ENCODE assay signal across 31 cellular contexts in the genomic region with DNA sequence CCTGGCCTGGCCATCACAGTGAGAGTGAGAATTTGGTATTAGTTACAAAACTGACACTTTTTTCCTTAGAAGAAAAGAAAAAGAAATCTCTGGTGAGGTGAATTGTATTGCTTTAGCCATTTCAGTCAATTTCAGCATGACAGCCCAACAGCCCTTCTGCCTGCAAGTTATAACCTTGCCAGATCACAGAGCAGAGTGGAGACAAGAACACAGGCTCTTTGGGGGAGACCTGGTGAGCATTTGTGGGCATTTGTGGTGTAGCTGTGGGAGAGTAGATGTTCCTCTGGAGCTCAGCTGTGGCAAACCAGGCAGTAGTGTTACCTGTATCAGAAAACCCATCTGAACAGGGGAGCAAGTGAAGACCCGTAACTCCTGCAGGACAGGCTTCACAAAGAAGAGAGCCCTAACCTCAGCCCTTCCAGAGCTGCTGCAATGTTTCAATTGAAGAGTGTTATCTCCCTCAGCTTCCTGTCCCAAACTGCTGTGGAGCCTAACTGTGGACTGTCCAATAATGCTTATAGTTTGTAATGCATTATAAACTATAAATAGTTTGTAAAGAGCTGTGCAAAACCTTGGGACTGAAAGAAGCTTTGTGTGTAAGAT. TPM values are rescaled to one million over a fixed set of nuclear protein-coding genes. Genes with fewer than 3 reads are reported as not detected.
"Had no signal": no experiment of that assay in that cellular context is flagged by ENCODE, and none has a peak within 500 bp of the region (broad histone marks: within the 10 kb centered on the region; RNA-seq: fewer than 3 reads in every experiment).

No MANE protein-coding gene starts in this region.

- H3K4me1 Mint-ChIP-seq: activated naive CD4-positive, alpha-beta T cell treated with anti-CD3 and anti-CD28 coated beads, Interleukin-2, amount 50 U/mL, for 24 hours; central memory CD8-positive, alpha-beta T cell had no signal

- H3K27ac Mint-ChIP-seq: activated CD4-positive, alpha-beta T cell treated with anti-CD3 and anti-CD28 coated beads, Interleukin-2, amount 10 ng/mL, durations not matched to agents 24 days and 14 days; activated CD8-positive, alpha-beta T cell treated with anti-CD3 and anti-CD28 coated beads, Interleukin-2, amount 10 ng/mL, durations not matched to agents 7 days and 5 days; activated naive CD8-positive, alpha-beta T cell treated with anti-CD3 and anti-CD28 coated beads, Interleukin-2, amount 10 ng/mL, durations not matched to agents 7 days and 5 days; activated T-cell treated with anti-CD3 and anti-CD28 coated beads, Interleukin-2, amount 50 U/mL, for 24 hours; activated T-helper 2 cell treated with anti-CD3 and anti-CD28 coated beads, Interferon-gamma antibody, Interleukin-2, Interleukin-4, amounts not matched to agents 10 μg/mL and 5 μg/mL and 100 μg/mL, durations not matched to agents 14 hours and 24 hours and 36 hours had no signal

- H3K4me3 Mint-ChIP-seq: activated CD4-positive, alpha-beta T cell treated with anti-CD3 and anti-CD28 coated beads, Interleukin-2, amount 10 ng/mL, durations not matched to agents 24 days and 14 days; activated CD8-positive, alpha-beta T cell treated with anti-CD3 and anti-CD28 coated beads, Interleukin-2, amount 10 ng/mL, durations not matched to agents 7 days and 5 days; activated naive CD4-positive, alpha-beta T cell treated with anti-CD3 and anti-CD28 coated beads, Interleukin-2, amount 50 U/mL, for 24 hours; activated naive CD8-positive, alpha-beta T cell treated with anti-CD3 and anti-CD28 coated beads, Interleukin-2, amount 10 ng/mL, durations not matched to agents 7 days and 5 days; activated T-cell treated with anti-CD3 and anti-CD28 coated beads, Interleukin-2, amount 50 U/mL, for 24 hours; central memory CD8-positive, alpha-beta T cell had no signal

- H3K27me3 ChIP-seq: ascending aorta had no signal

- H3K27ac ChIP-seq: ascending aorta, cardiac muscle cell, KMS-11, PC-9, RWPE1 had no signal

- H3K9me3 Mint-ChIP-seq: activated CD4-positive, alpha-beta T cell treated with anti-CD3 and anti-CD28 coated beads, Interleukin-2, amount 10 ng/mL, durations not matched to agents 24 days and 14 days; activated naive CD4-positive, alpha-beta T cell treated with anti-CD3 and anti-CD28 coated beads, Interleukin-2, amount 50 U/mL, for 24 hours; activated naive CD8-positive, alpha-beta T cell treated with anti-CD3 and anti-CD28 coated beads, Interleukin-2, amount 10 ng/mL, durations not matched to agents 7 days and 5 days; activated T-cell treated with anti-CD3 and anti-CD28 coated beads, Interleukin-2, amount 50 U/mL, for 24 hours; activated T-helper 2 cell treated with anti-CD3 and anti-CD28 coated beads, Interferon-gamma antibody, Interleukin-2, Interleukin-4, amounts not matched to agents 10 μg/mL and 5 μg/mL and 100 μg/mL, durations not matched to agents 14 hours and 24 hours and 36 hours; central memory CD8-positive, alpha-beta T cell had no signal

- H3K36me3 ChIP-seq: ascending aorta, cardiac muscle cell had no signal

- H3K27me3 Mint-ChIP-seq: activated naive CD4-positive, alpha-beta T cell treated with anti-CD3 and anti-CD28 coated beads, Interleukin-2, amount 50 U/mL, for 24 hours; activated T-cell treated with anti-CD3 and anti-CD28 coated beads, Interleukin-2, amount 50 U/mL, for 24 hours; central memory CD8-positive, alpha-beta T cell had no signal

- H3K9me3 ChIP-seq: ascending aorta had no signal

- H3K4me3 ChIP-seq: ascending aorta, cardiac muscle cell, PC-9 had no signal

- H3K4me1 ChIP-seq: ascending aorta had no signal

- H3K36me3 Mint-ChIP-seq: activated naive CD8-positive, alpha-beta T cell treated with anti-CD3 and anti-CD28 coated beads, Interleukin-2, amount 10 ng/mL, durations not matched to agents 7 days and 5 days had no signal

- DNase-seq: activated CD4-positive, alpha-beta T cell treated with anti-CD3 and anti-CD28 coated beads, Interleukin-2, amount 10 ng/mL, durations not matched to agents 24 days and 14 days; activated CD4-positive, alpha-beta T cell treated with anti-CD3 and anti-CD28 coated beads, Interleukin-2, amount 50 U/mL, for 4 hours; activated CD8-positive, alpha-beta T cell treated with anti-CD3 and anti-CD28 coated beads, Interleukin-2, amount 10 ng/mL, durations not matched to agents 7 days and 5 days; activated gamma-delta T cell; activated naive CD4-positive, alpha-beta T cell treated with Interleukin-2 at 50 U/mL for 16 hours; activated naive CD8-positive, alpha-beta T cell treated with anti-CD3 and anti-CD28 coated beads, Interleukin-2, amount 10 ng/mL, durations not matched to agents 7 days and 5 days; activated T-cell treated with anti-CD3 and anti-CD28 coated beads, Interleukin-2, amount 50 U/mL, for 24 hours; amygdala; NCI-H1105; NCI-H1417 treated with DMSO at 0.1 percent for 48 hours; NCI-H187 treated with DMSO at 0.1 percent for 48 hours; NCI-H2081; NCI-H2171 treated with DMSO at 0.1 percent for 48 hours; NCI-H2227 treated with DMSO at 0.1 percent for 48 hours; NCI-H446 treated with DMSO at 0.1 percent for 48 hours; NCI-H524; NCI-H69; NK-92 treated with Interleukin-12 subunit alpha and Interleukin-12 subunit beta, amount 100 ng/mL, for 24 hours; PC-9; SIG-M5; T1000 had no signal

RNA-seq across cellular contexts. Expression of gene DLX1, which starts 22.8 kb away (rescaled TPM):
- total RNA-seq: activated CD4-positive, alpha-beta T cell treated with anti-CD3 and anti-CD28 coated beads, Interleukin-2, amount 10 ng/mL, durations not matched to agents 24 days and 14 days; activated CD8-positive, alpha-beta T cell treated with anti-CD3 and anti-CD28 coated beads, Interleukin-2, amount 10 ng/mL, durations not matched to agents 7 days and 5 days; activated naive CD8-positive, alpha-beta T cell treated with anti-CD3 and anti-CD28 coated beads, Interleukin-2, amount 10 ng/mL, durations not matched to agents 7 days and 5 days; ascending aorta; cardiac muscle cell; Right ventricle myocardium inferior; T-helper 1 cell treated with Interleukin-12 subunit alpha and Interleukin-12 subunit beta and Interleukin-4 antibody, amounts not matched to agents 30 ng/mL and 1 ng/mL, for 36 hours; T-helper 2 cell treated with Interferon-gamma antibody and Interleukin-4, amounts not matched to agents 100 ng/mL and 5 ng/mL, for 36 hours had no signal
- polyA plus RNA-seq: cardiac muscle cell had no signal

RNA-seq across cellular contexts. Expression of gene DLX2, which starts 40.2 kb away (rescaled TPM):
- total RNA-seq: activated CD8-positive, alpha-beta T cell treated with anti-CD3 and anti-CD28 coated beads, Interleukin-2, amount 10 ng/mL, durations not matched to agents 7 days and 5 days; activated naive CD8-positive, alpha-beta T cell treated with anti-CD3 and anti-CD28 coated beads, Interleukin-2, amount 10 ng/mL, durations not matched to agents 7 days and 5 days; ascending aorta; cardiac muscle cell; Right ventricle myocardium inferior; T-helper 1 cell treated with Interleukin-12 subunit alpha and Interleukin-12 subunit beta and Interleukin-4 antibody, amounts not matched to agents 30 ng/mL and 1 ng/mL, for 36 hours; T-helper 2 cell treated with Interferon-gamma antibody and Interleukin-4, amounts not matched to agents 100 ng/mL and 5 ng/mL, for 36 hours had no signal
